8 cellular contexts compared by ENCODE assay signal in genomic region chr11:78045851-78046485, GRCh38. TPM values are rescaled to one million over a fixed set of nuclear protein-coding genes. Genes with fewer than 3 reads are reported as not detected.
DNase-seq lines count a peak whose midpoint lies in the region; TF ChIP-seq lines count a peak whose summit lies in the region.

No MANE protein-coding gene starts in this region.

- H3K27ac Mint-ChIP-seq in activated T-cell treated with anti-CD3 and anti-CD28 coated beads, Interleukin-2, amount 50 U/mL, for 24 hours = no peak overlapping the region

- peak overlapping the region; percentile 77 for H3K4me3 ChIP-seq in OCI-LY3 (ENCODE audit: low read length)
- peak overlapping the region; percentile 37 to 51 for H3K4me3 ChIP-seq in esophagus (ENCODE audit: low read depth in 1 of 2, low read length in 2 of 2)

- H3K36me3 ChIP-seq in OCI-LY3 (replicated peaks; ENCODE audit: low read depth, low read length) = no peaks in the 10 kb centered on the region
- no peaks in the 10 kb centered on the region for H3K36me3 ChIP-seq in esophagus (ENCODE audit: control insufficient read depth in 2 of 2, insufficient read depth in 2 of 2, low read length in 1 of 2)

- H3K4me2 ChIP-seq in OCI-LY3 (ENCODE audit: low read length) = peak overlapping the region; percentile 87

- no peaks in the 10 kb centered on the region for H3K36me3 Mint-ChIP-seq in activated T-cell treated with anti-CD3 and anti-CD28 coated beads, Interleukin-2, amount 50 U/mL, for 24 hours (ENCODE audit: low read depth)

- peak overlapping the region; percentile 64 for H3K9ac ChIP-seq in OCI-LY3 (ENCODE audit: low read length)

- H2AFZ ChIP-seq in OCI-LY3 (ENCODE audit: low read depth, low read length) = peak overlapping the region; percentile 93

- no peak overlapping the region for H3K27ac ChIP-seq in OCI-LY3 (ENCODE audit: low read length)
- H3K27ac ChIP-seq in esophagus (ENCODE audit: low read depth in 2 of 2, low read length in 1 of 2) = no peak overlapping the region

- WGBS in esophagus, 2 donors = 3 to 6% methylated on average over 28 of the region's 28 CpGs

- peaks cover 4% of the 10 kb centered on the region for H3K27me3 Mint-ChIP-seq in activated T-cell treated with anti-CD3 and anti-CD28 coated beads, Interleukin-2, amount 50 U/mL, for 24 hours

- H3K4me1 ChIP-seq in OCI-LY3 (ENCODE audit: low read length) (peaks cover 2% of the 10 kb centered on the region; the same call in 1 of the 2 replicates), esophagus (ENCODE audit: control insufficient read depth in 2 of 2, insufficient read depth in 2 of 2, low read length in 1 of 2) (peaks cover 0 to 2% of the 10 kb centered on the region in 2 donors)

- peaks cover 14% of the 10 kb centered on the region for H3K4me1 Mint-ChIP-seq in activated T-cell treated with anti-CD3 and anti-CD28 coated beads, Interleukin-2, amount 50 U/mL, for 24 hours (ENCODE audit: low read depth)

- TF ChIP-seq CTCF in OCI-LY3 (IDR thresholded peaks at IDR 0.05; ENCODE audit: low read depth, low read length) = peak; percentile 99

- no peaks in the 10 kb centered on the region for H3K9me3 ChIP-seq in OCI-LY3 (ENCODE audit: insufficient read depth, low read length)
- no peaks in the 10 kb centered on the region for H3K9me3 ChIP-seq in esophagus (ENCODE audit: control insufficient read depth in 2 of 2, insufficient read depth in 1 of 2, low read depth in 1 of 2, low read length in 1 of 2)

- DNase-seq in SKM-1 treated with dmso at 0.1 percent for 144 hours (lab: John Stamatoyannopoulos, UW; ENCODE audit: unreplicated experiment) = peak; percentile 18
- DNase-seq in SKM-1 (lab: John Stamatoyannopoulos, UW; ENCODE audit: unreplicated experiment) = no peak
- peak in 60 of 76 experiments; percentile 6 to 79 (median 55) for DNase-seq in HUDEP-2 (lab: John Stamatoyannopoulos, UW; ENCODE audit: unreplicated experiment in 76 of 76)
- DNase-seq in activated T-cell treated with anti-CD3 and anti-CD28 coated beads, Interleukin-2, amount 50 U/mL, for 24 hours = peak; percentile 88
- DNase-seq in myocyte (ENCODE audit: low read depth) = peak; percentile 83
- DNase-seq in stimulated activated CD8-positive, alpha-beta memory T cell treated with anti-CD3 and anti-CD28 coated beads, Interleukin-7, amount 100 ng/mL, for 4 hours (ENCODE audit: low read depth in 2 of 2) = peak; percentile 38 to 63

- H3K27me3 ChIP-seq in OCI-LY3 (ENCODE audit: low read depth, low read length) (no peaks in the 10 kb centered on the region), esophagus (ENCODE audit: control insufficient read depth in 1 of 2, insufficient read depth in 2 of 2, low read length in 2 of 2) (no peaks in the 10 kb centered on the region)

- H3K4me3 Mint-ChIP-seq in activated T-cell treated with anti-CD3 and anti-CD28 coated beads, Interleukin-2, amount 50 U/mL, for 24 hours = peak overlapping the region; percentile 42

- H4K20me1 ChIP-seq in OCI-LY3 (ENCODE audit: insufficient read depth, low read length) = no peaks in the 10 kb centered on the region

- no peaks in the 10 kb centered on the region for H3K9me3 Mint-ChIP-seq in activated T-cell treated with anti-CD3 and anti-CD28 coated beads, Interleukin-2, amount 50 U/mL, for 24 hours

- no peaks in the 10 kb centered on the region for H3K79me2 ChIP-seq in OCI-LY3 (ENCODE audit: low read length)

RNA-seq across cellular contexts. Expression of gene THRSP, which starts 17.7 kb away (rescaled TPM):
- under 1 TPM; 0.06 to 0.08 TPM for polyA plus RNA-seq in esophagus
- 3.5 and 4.1 TPM in 2 replicates for total RNA-seq in myocyte
- 0.52 TPM for polyA plus RNA-seq in myocyte (2012)

RNA-seq across cellular contexts. Expression of gene KCTD14, which starts 22.9 kb away (rescaled TPM):
- polyA plus RNA-seq in esophagus = 1 to 10 TPM in 1 of 2 donors, under 1 TPM in 1; 0.84 to 1.1 TPM
- total RNA-seq in myocyte = 0.35 and 1.2 TPM in 2 replicates
- 0.38 TPM for polyA plus RNA-seq in myocyte (2012)

RNA-seq across cellular contexts. Expression of gene NDUFC2, which starts 33.7 kb away (rescaled TPM):
- 100 to 1,000 TPM in 1 of 2 donors, 10 to 100 TPM in 1; 50.9 to 140 TPM for polyA plus RNA-seq in esophagus
- total RNA-seq in myocyte = 130 and 147 TPM in 2 replicates
- 361 TPM for polyA plus RNA-seq in myocyte (2012)

RNA-seq across cellular contexts. Expression of gene INTS4, which starts 51.5 kb away (rescaled TPM):
- polyA plus RNA-seq in esophagus = 10 to 100 TPM; 12.5 to 13.5 TPM
- total RNA-seq in myocyte = 22.1 and 24.7 TPM in 2 replicates
- 18.4 TPM for polyA plus RNA-seq in myocyte (2012)
